Comparison of ENCODE assay signal across 8 cellular contexts in genomic region chr14:99729991-99730875, GRCh38. TPM values are rescaled to one million over a fixed set of nuclear protein-coding genes. Genes with fewer than 3 reads are reported as not detected.
DNase-seq lines count a peak whose midpoint lies in the region; ATAC-seq and TF ChIP-seq lines count a peak whose summit lies in the region.

No MANE protein-coding gene starts in this region.

- DNase-seq in CD4-positive, alpha-beta memory T cell = peak in 4 of 5 donors; percentile 52 to 63 (median 56)
- DNase-seq in NCI-H1417 (lab: John Stamatoyannopoulos, UW) = peak; percentile 51 to 75 (median 67)
- DNase-seq in activated CD4-positive, alpha-beta T cell treated with anti-CD3 and anti-CD28 coated beads, Interleukin-2, amount 10 ng/mL, durations not matched to agents 7 days and 5 days = peak; percentile 63
- DNase-seq in dorsolateral prefrontal cortex = peak; percentile 51 to 82 (median 70)
- peak; percentile 78 for DNase-seq in lower lobe of right lung
- DNase-seq in stimulated activated CD8-positive, alpha-beta memory T cell treated with anti-CD3 and anti-CD28 coated beads, Interleukin-12 subunit alpha, Interleukin-12 subunit beta, amount 100 ng/mL, for 1 hour (ENCODE audit: low read depth) = peak; percentile 32
- no peak for DNase-seq in DMS153 treated with DMSO at 0.1 percent for 48 hours (lab: John Stamatoyannopoulos, UW; ENCODE audit: unreplicated experiment)

- H3K4me1 Mint-ChIP-seq in CD4-positive, alpha-beta memory T cell = no peaks in the 10 kb centered on the region
- no peaks in the 10 kb centered on the region for H3K4me1 Mint-ChIP-seq in activated CD4-positive, alpha-beta T cell treated with anti-CD3 and anti-CD28 coated beads, Interleukin-2, amount 10 ng/mL, durations not matched to agents 7 days and 5 days

- CTCF ChIA-PET in CD4-positive, alpha-beta memory T cell (lab: Charles Lee; ENCODE audit: partially characterized antibody) = interaction anchor here (0.6 to 2.6 kb wide), 9 partner anchors 9 to 157 kb away, joined by 3 to 31 read pairs (median 4); no protein-coding TSS in a partner anchor
- CTCF ChIA-PET in activated CD4-positive, alpha-beta T cell treated with anti-CD3 and anti-CD28 coated beads, Interleukin-2, amount 10 ng/mL, durations not matched to agents 7 days and 5 days (lab: Charles Lee) = interaction anchor here (0.6 to 1.6 kb wide), 14 partner anchors 9 to 182 kb away, joined by 3 to 5 read pairs (median 3); partner anchors contain the start of gene CYP46A1

- H3K27ac ChIP-seq in CD4-positive, alpha-beta memory T cell (ENCODE audit: low read depth, low read length) = no peak overlapping the region
- H3K27ac ChIP-seq in dorsolateral prefrontal cortex = peak overlapping the region in 20 of 59 donors; percentile 1 to 88 (median 42)
- H3K27ac ChIP-seq in lower lobe of right lung = peak overlapping the region; percentile 46

- H3K27me3 ChIP-seq in CD4-positive, alpha-beta memory T cell (ENCODE audit: insufficient read depth, low read length) = peaks cover 2% of the 10 kb centered on the region
- H3K27me3 ChIP-seq in dorsolateral prefrontal cortex (no peaks in the 10 kb centered on the region), lower lobe of right lung (ENCODE audit: low read depth) (peaks cover 18% of the 10 kb centered on the region)

- no peaks in the 10 kb centered on the region for H3K9me3 Mint-ChIP-seq in CD4-positive, alpha-beta memory T cell
- H3K9me3 Mint-ChIP-seq in activated CD4-positive, alpha-beta T cell treated with anti-CD3 and anti-CD28 coated beads, Interleukin-2, amount 10 ng/mL, durations not matched to agents 7 days and 5 days = no peaks in the 10 kb centered on the region

- intact Hi-C loops in CD4-positive, alpha-beta memory T cell (cut with micrococcal nuclease) = loop anchor here (1.0 to 5.0 kb wide), 3 partner anchors 63 to 647 kb away; partner anchors contain the start of genes EML1 and WDR25
- intact Hi-C loops in dorsolateral prefrontal cortex (cut with DNase I) = loop anchor here (1.0 to 5.0 kb wide), 4 partner anchors 61 to 217 kb away; partner anchors contain the start of gene EML1 (in 1 of the 2)
- intact Hi-C loops in lower lobe of right lung (cut with DNase I) = loop anchor here (10.0 kb wide), 1 partner anchor 155 kb away; no protein-coding TSS in a partner anchor

- no peaks in the 10 kb centered on the region for H3K9me3 ChIP-seq in CD4-positive, alpha-beta memory T cell (ENCODE audit: control insufficient read depth in 1 of 2, low read length in 2 of 2)
- H3K9me3 ChIP-seq in lower lobe of right lung = no peaks in the 10 kb centered on the region

- no peaks in the 10 kb centered on the region for H3K36me3 ChIP-seq in CD4-positive, alpha-beta memory T cell (ENCODE audit: insufficient read depth, low read length)
- H3K36me3 ChIP-seq in lower lobe of right lung = no peaks in the 10 kb centered on the region

- H3K36me3 Mint-ChIP-seq in CD4-positive, alpha-beta memory T cell = no peaks in the 10 kb centered on the region
- no peaks in the 10 kb centered on the region for H3K36me3 Mint-ChIP-seq in activated CD4-positive, alpha-beta T cell treated with anti-CD3 and anti-CD28 coated beads, Interleukin-2, amount 10 ng/mL, durations not matched to agents 7 days and 5 days (ENCODE audit: low read depth)

- H3K4me1 ChIP-seq in CD4-positive, alpha-beta memory T cell (ENCODE audit: insufficient read depth, low read length) = no peaks in the 10 kb centered on the region
- H3K4me1 ChIP-seq in lower lobe of right lung = peaks cover 39% of the 10 kb centered on the region

- H3K4me3 Mint-ChIP-seq in CD4-positive, alpha-beta memory T cell = peak overlapping the region in 4 of 8 donors; percentile 32 to 64 (median 48)
- no peak overlapping the region for H3K4me3 Mint-ChIP-seq in activated CD4-positive, alpha-beta T cell treated with anti-CD3 and anti-CD28 coated beads, Interleukin-2, amount 10 ng/mL, durations not matched to agents 7 days and 5 days

- ATAC-seq in GM21619 (IDR thresholded peaks at IDR 0.05; ENCODE audit: unreplicated experiment) = peak; percentile 64
- ATAC-seq in lower lobe of right lung = peak; percentile 76 to 83

- TF ChIP-seq CTCF in dorsolateral prefrontal cortex (IDR thresholded peaks at IDR 0.05 in 54 of 56, conservative IDR thresholded peaks at IDR 0.05 in 2 of 56; ENCODE audit: low read depth in 1 of 56, partially characterized antibody in 56 of 56) (peak; percentile 54 to 99 (median 90)), lower lobe of right lung (IDR thresholded peaks at IDR 0.05) (peak; percentile 93)

- H3K4me3 ChIP-seq in CD4-positive, alpha-beta memory T cell (ENCODE audit: low read length in 2 of 2) = no peak overlapping the region
- H3K4me3 ChIP-seq in dorsolateral prefrontal cortex (peak overlapping the region; percentile 34 to 84 (median 67)), lower lobe of right lung (peak overlapping the region; percentile 57)

- H3K27ac Mint-ChIP-seq in CD4-positive, alpha-beta memory T cell = peak overlapping the region in 1 of 7 donors; percentile 61
- no peak overlapping the region for H3K27ac Mint-ChIP-seq in activated CD4-positive, alpha-beta T cell treated with anti-CD3 and anti-CD28 coated beads, Interleukin-2, amount 10 ng/mL, durations not matched to agents 7 days and 5 days

- POLR2A ChIA-PET in CD4-positive, alpha-beta memory T cell (lab: Charles Lee; ENCODE audit: partially characterized antibody) = no interaction called here
- POLR2A ChIA-PET in activated CD4-positive, alpha-beta T cell treated with anti-CD3 and anti-CD28 coated beads, Interleukin-2, amount 10 ng/mL, durations not matched to agents 7 days and 5 days (lab: Charles Lee) = no interaction called here

- H3K27me3 Mint-ChIP-seq in CD4-positive, alpha-beta memory T cell = peaks cover 20 to 33% of the 10 kb centered on the region in 2 donors
- peaks cover 10% of the 10 kb centered on the region for H3K27me3 Mint-ChIP-seq in activated CD4-positive, alpha-beta T cell treated with anti-CD3 and anti-CD28 coated beads, Interleukin-2, amount 10 ng/mL, durations not matched to agents 7 days and 5 days

RNA-seq across cellular contexts. Expression of gene CYP46A1, which starts 46.1 kb away (rescaled TPM):
- total RNA-seq in CD4-positive, alpha-beta memory T cell = under 1 TPM; 0.15 to 0.36 TPM
- not detected for polyA plus RNA-seq in CD4-positive, alpha-beta memory T cell
- under 1 TPM; 0.12 to 0.20 TPM for total RNA-seq in activated CD4-positive, alpha-beta T cell treated with anti-CD3 and anti-CD28 coated beads, Interleukin-2, amount 10 ng/mL, durations not matched to agents 7 days and 5 days
- total RNA-seq in dorsolateral prefrontal cortex (100 to 1,000 TPM in 17 of 120 experiments, 10 to 100 TPM in 103; 26.0 to 165 (median 81.5) TPM), lower lobe of right lung (0.62 TPM)

Comparison
In these comparisons a context has a peak if more than half of its experiments do, and no peak if none do; other contexts are left out.
1. H3K4me3 ChIP-seq: peak in dorsolateral prefrontal cortex (59 of 59) and lower lobe of right lung (single experiment); none in CD4-positive, alpha-beta memory T cell (0 of 2).
2. RNA of gene CYP46A1, which starts 46.1 kb away (total RNA-seq): 26.0 to 165 TPM in dorsolateral prefrontal cortex; 0.62 TPM in lower lobe of right lung (single experiment), 0.15 to 0.36 TPM in CD4-positive, alpha-beta memory T cell and 0.12 to 0.20 TPM in activated CD4-positive, alpha-beta T cell treated with anti-CD3 and anti-CD28 coated beads, Interleukin-2, amount 10 ng/mL, durations not matched to agents 7 days and 5 days; every median in the first group is over 10 times any median in the second.